18 cellular contexts compared by ENCODE assay signal in the genomic region with DNA sequence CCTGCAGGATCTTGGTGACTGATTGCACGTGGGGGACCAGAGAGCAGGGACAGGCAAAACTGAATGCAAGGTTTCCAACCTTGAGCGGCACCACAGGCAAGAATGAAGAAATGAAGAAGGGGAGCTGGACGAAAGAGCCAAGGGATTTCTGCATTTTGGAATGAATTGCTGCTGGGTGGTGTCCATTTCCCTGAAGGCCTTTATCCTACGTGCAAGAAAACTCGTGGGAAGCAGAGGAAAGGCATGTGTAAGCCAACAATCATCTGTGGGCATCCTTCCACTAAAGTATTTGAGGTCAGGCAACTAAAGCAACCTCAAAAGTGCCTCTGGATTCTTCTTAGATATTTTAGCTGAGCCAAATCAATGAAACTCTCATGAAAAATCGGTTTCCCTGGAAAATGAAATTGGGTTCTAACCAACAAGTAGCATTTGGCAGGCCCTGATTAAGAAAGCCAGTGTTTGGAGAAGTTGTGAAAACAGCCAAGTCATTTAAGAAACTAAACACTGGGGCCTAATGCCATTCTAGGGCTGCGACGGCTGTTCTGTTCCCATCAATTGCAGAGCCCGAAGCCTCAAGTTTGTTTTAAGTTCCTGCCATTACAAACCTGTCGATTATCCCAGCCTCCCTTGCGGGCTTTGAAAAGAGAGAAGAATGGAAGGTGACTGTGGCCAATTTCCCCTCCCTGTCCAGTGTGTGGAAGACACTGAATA. TPM values are rescaled to one million over a fixed set of nuclear protein-coding genes. Genes with fewer than 3 reads are reported as not detected.
DNase-seq lines count a peak whose midpoint lies in the region; ATAC-seq and TF ChIP-seq lines count a peak whose summit lies in the region.
"Had no signal": no experiment of that assay in that cellular context is flagged by ENCODE, and none has a peak within 500 bp of the region (broad histone marks: within the 10 kb centered on the region; RNA-seq: fewer than 3 reads in every experiment).

No MANE protein-coding gene starts in this region.

- no peak overlapping the region for H2AK9ac ChIP-seq in IMR-90 (replicated peaks; ENCODE audit: low read depth, low read length, poor library complexity)

- no peaks in the 10 kb centered on the region for H3K36me3 ChIP-seq in IMR-90 (ENCODE audit: control insufficient read depth, insufficient read depth, low read length)
- H3K36me3 ChIP-seq: cardiac muscle cell, neutrophil, thyroid gland had no signal

- H2BK15ac ChIP-seq in IMR-90 (ENCODE audit: low read depth, low read length), result peak overlapping the region; percentile 71; the same call in 2 of the 3 replicates

- no peak overlapping the region for H3K56ac ChIP-seq in IMR-90 (ENCODE audit: extremely low read depth, insufficient read depth, low read length)

- H3K27me3 Mint-ChIP-seq in osteocyte (ENCODE audit: unreplicated experiment), result no peaks in the 10 kb centered on the region

- peak overlapping the region; percentile 11; the same call in 1 of the 2 replicates for H3K4me2 ChIP-seq in IMR-90 (ENCODE audit: low read depth, low read length)

- intact Hi-C loops in IMR-90 (cut with micrococcal nuclease), result no loop called here

- H3K4me1 ChIP-seq in IMR-90 (ENCODE audit: control insufficient read depth, insufficient read depth, low read length), result peaks cover 38% of the 10 kb centered on the region

- peak overlapping the region; percentile 34 to 44; a peak in 2 of 4 replicates for H4K8ac ChIP-seq in IMR-90 (ENCODE audit: low read depth in 2 of 2, low read length in 2 of 2)

- no peak overlapping the region for H3K9ac ChIP-seq in IMR-90 (ENCODE audit: low read depth, low read length)

- H3K4me1 Mint-ChIP-seq in osteocyte (ENCODE audit: unreplicated experiment), result peaks cover 87% of the 10 kb centered on the region

- BruUV-seq in IMR-90 (replicated peaks; lab: Mats Ljungman, UMichigan), result no TSS peak

- WGBS in IMR-90 (ENCODE audit: extremely low coverage in 2 of 2, insufficient read length in 1 of 2), 2 experiments, result 92% methylated on average over 2 of the region's 11 CpGs; no CpG with 5 or more reads in 1 of the 2 experiments

- peak overlapping the region; percentile 75 for H3K4ac ChIP-seq in IMR-90 (ENCODE audit: low read depth, low read length)

- H2AFZ ChIP-seq in IMR-90 (replicated peaks; ENCODE audit: low read length, poor library complexity), result peak overlapping the region; percentile 4

- no peaks in the 10 kb centered on the region for H3K9me3 ChIP-seq in IMR-90 (ENCODE audit: control insufficient read depth, insufficient read depth, low read length)
- H3K9me3 ChIP-seq: neutrophil, thyroid gland had no signal

- H4K5ac ChIP-seq in IMR-90 (ENCODE audit: low read depth, low read length), result peak overlapping the region; percentile 80

- POLR2A ChIA-PET in IMR-90 (lab: Charles Lee; ENCODE audit: unreplicated experiment), result no interaction called here

- H2BK5ac ChIP-seq in IMR-90 (ENCODE audit: low read depth, low read length, poor library complexity, severe bottlenecking), result peak overlapping the region; percentile 52

- peak overlapping the region; percentile 66 for H3K14ac ChIP-seq in IMR-90 (replicated peaks; ENCODE audit: low read depth, low read length)

- peak overlapping the region; percentile 17; the same call in 1 of the 2 replicates for H3K27ac ChIP-seq in IMR-90 (ENCODE audit: insufficient read depth, low read length)
- H3K27ac ChIP-seq: cardiac muscle cell, HL-60, neutrophil, thyroid gland had no signal

- no peaks in the 10 kb centered on the region for H3K27me3 ChIP-seq in IMR-90 (ENCODE audit: control insufficient read depth, insufficient read depth, low read length)
- H3K27me3 ChIP-seq: thyroid gland had no signal

- peak overlapping the region; percentile 79 for H2BK120ac ChIP-seq in IMR-90 (ENCODE audit: low read depth, low read length)

- TF ChIP-seq RAD21 in IMR-90 (IDR thresholded peaks at IDR 0.05; ENCODE audit: low read length), result no peak

- H3K4me3 Mint-ChIP-seq in osteocyte (ENCODE audit: unreplicated experiment), result no peak overlapping the region

- TF ChIP-seq POLR2A in IMR-90 (IDR thresholded peaks at IDR 0.05; ENCODE audit: low read depth, low read length), result no peak

- peak overlapping the region; percentile 82 for H3K18ac ChIP-seq in IMR-90 (ENCODE audit: low read depth, low read length)

- H3K36me3 Mint-ChIP-seq in osteocyte (ENCODE audit: unreplicated experiment), result peaks cover 3% of the 10 kb centered on the region

- peaks cover 21% of the 10 kb centered on the region for H3K9me1 ChIP-seq in IMR-90 (ENCODE audit: insufficient read depth, low read length)

- in situ Hi-C loops in IMR-90 (cut with MboI; ENCODE audit: low sequenced_read_pairs), result no loop called here

- TF ChIP-seq CTCF in IMR-90 (conservative IDR thresholded peaks at IDR 0.05; ENCODE audit: low read depth, low read length) (no peak), choroid plexus epithelial cell (conservative IDR thresholded peaks at IDR 0.05; ENCODE audit: low read depth, low read length) (no peak), osteocyte (IDR thresholded peaks at IDR 0.05) (no peak)

- peak overlapping the region; percentile 78 for H4K91ac ChIP-seq in IMR-90 (ENCODE audit: insufficient read depth, low read depth, low read length)

- H3K9me3 Mint-ChIP-seq in osteocyte (ENCODE audit: unreplicated experiment), result no peaks in the 10 kb centered on the region

- H2AK5ac ChIP-seq in IMR-90 (ENCODE audit: low read depth, low read length), result peak overlapping the region; percentile 93

- peak overlapping the region; percentile 94 for H3K27ac Mint-ChIP-seq in osteocyte (ENCODE audit: unreplicated experiment)

- H3K23ac ChIP-seq in IMR-90 (ENCODE audit: low read depth, low read length), result peak overlapping the region; percentile 37

- CTCF ChIA-PET in IMR-90 (lab: Yijun Ruan, JAX), result no interaction called here

- peaks cover 2% of the 10 kb centered on the region; the same call in 1 of the 2 replicates for H4K20me1 ChIP-seq in IMR-90 (ENCODE audit: insufficient read depth, low read length)

- H3K4me3 ChIP-seq in IMR-90 (ENCODE audit: insufficient read depth, low read depth, low read length) (no peak overlapping the region), choroid plexus epithelial cell (ENCODE audit: low read depth, low read length) (no peak overlapping the region)
- H3K4me3 ChIP-seq: cardiac muscle cell, lung, thyroid gland had no signal

- DNase-seq in AG08395 (ENCODE audit: low spot score), result peak; percentile 77
- peak; percentile 82 for DNase-seq in IMR-90
- DNase-seq in choroid plexus epithelial cell (ENCODE audit: low read depth), result peak; percentile 52
- no peak for DNase-seq in osteocyte (ENCODE audit: extremely low spot score, unreplicated experiment)
- DNase-seq in dermis blood vessel endothelial cell, result no peak
- no peak for DNase-seq in NCI-H510A (lab: John Stamatoyannopoulos, UW)
- no peak for DNase-seq in stimulated activated CD8-positive, alpha-beta memory T cell treated with anti-CD3 and anti-CD28 coated beads, Interleukin-4, amount 100 ng/mL, for 48 hours
- DNase-seq: activated effector memory CD4-positive, alpha-beta T cell treated with anti-CD3 and anti-CD28 coated beads, Interleukin-2, amount 50 U/mL, for 16 hours; Kasumi-1; NCI-H2081; NK-92 treated with Interleukin-12 subunit alpha and Interleukin-12 subunit beta, amount 100 ng/mL, for 24 hours; stimulated activated CD4-positive, alpha-beta T cell treated with anti-CD3 and anti-CD28 coated beads, Interleukin-15, amount 100 ng/mL, for 24 hours; thyroid gland had no signal

- ATAC-seq in IMR-90 (ENCODE audit: low read depth) (no peak), GM21619 (IDR thresholded peaks at IDR 0.05; ENCODE audit: unreplicated experiment) (no peak)

- dilution Hi-C loops in IMR-90 (cut with HindIII; ENCODE audit: low sequenced_read_pairs, unreplicated experiment), result no loop called here

- peaks cover 3 to 14% of the 10 kb centered on the region in 2 experiments; a peak in 3 of 4 replicates for H3K79me1 ChIP-seq in IMR-90 (ENCODE audit: low read depth in 1 of 2, low read length in 2 of 2)

- peak overlapping the region; percentile 63; the same call in 1 of the 2 replicates for H2BK20ac ChIP-seq in IMR-90 (ENCODE audit: low read depth, low read length)

TF ChIP-seq in IMR-90, 13 proteins besides CTCF, POLR2A, EP300 and RAD21 (continues in another document):
- TF ChIP-seq CHD1 (IDR thresholded peaks at IDR 0.05; ENCODE audit: low read depth, low read length) (no peak), MXI1 (IDR thresholded peaks at IDR 0.05; ENCODE audit: borderline replicate concordance, low read depth, low read length) (no peak), NFE2L2 (IDR thresholded peaks at IDR 0.05; ENCODE audit: low read depth, low read length) (no peak), SMC3 (IDR thresholded peaks at IDR 0.05; ENCODE audit: low read depth, low read length) (no peak), RFX5 (IDR thresholded peaks at IDR 0.05; ENCODE audit: low read depth, low read length) (no peak), MAZ (IDR thresholded peaks at IDR 0.05; ENCODE audit: borderline replicate concordance, low read depth, low read length) (no peak), MAFK (IDR thresholded peaks at IDR 0.05; ENCODE audit: low read depth, low read length) (no peak), CEBPB (IDR thresholded peaks at IDR 0.05; ENCODE audit: low read depth, low read length) (no peak), ELK1 (IDR thresholded peaks at IDR 0.05; ENCODE audit: borderline replicate concordance, low read depth, low read length) (no peak), BHLHE40 (IDR thresholded peaks at IDR 0.05; ENCODE audit: low read depth, low read length) (no peak)
- TF ChIP-seq, protein P1, sequence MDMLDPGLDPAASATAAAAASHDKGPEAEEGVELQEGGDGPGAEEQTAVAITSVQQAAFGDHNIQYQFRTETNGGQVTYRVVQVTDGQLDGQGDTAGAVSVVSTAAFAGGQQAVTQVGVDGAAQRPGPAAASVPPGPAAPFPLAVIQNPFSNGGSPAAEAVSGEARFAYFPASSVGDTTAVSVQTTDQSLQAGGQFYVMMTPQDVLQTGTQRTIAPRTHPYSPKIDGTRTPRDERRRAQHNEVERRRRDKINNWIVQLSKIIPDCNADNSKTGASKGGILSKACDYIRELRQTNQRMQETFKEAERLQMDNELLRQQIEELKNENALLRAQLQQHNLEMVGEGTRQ (IDR thresholded peaks at IDR 0.05; ENCODE audit: low read depth, low read length), result no peak

RNA-seq across cellular contexts. Expression of gene TGFBI, which starts 4.7 kb away (rescaled TPM):
- total RNA-seq in IMR-90 (2012; rRNA removed), result 483 and 618 TPM in 2 replicates
- polyA plus RNA-seq in IMR-90 (2012; rRNA removed), result 1,362 and 1,551 TPM in 2 replicates
- 790 and 1,298 TPM in 2 replicates for polyA plus RNA-seq in IMR-90 (2012; cell fraction: cytosol; rRNA removed)
- 1,060 and 1,205 TPM in 2 replicates for polyA plus RNA-seq in IMR-90 (2012; cell fraction: nucleus; rRNA removed; ENCODE audit: low replicate concordance)
- 267 and 343 TPM in 2 replicates for total RNA-seq in osteocyte
- 3.9 and 9.5 TPM in 2 replicates for total RNA-seq in dermis blood vessel endothelial cell

Comparison
In these comparisons a context has a peak if more than half of its experiments do, and no peak if none do; other contexts are left out.
1. DNase-seq: peak in AG08395 (single experiment), IMR-90 (single experiment) and choroid plexus epithelial cell (single experiment); none in osteocyte (single experiment), dermis blood vessel endothelial cell (single experiment), NCI-H510A (single experiment) and stimulated activated CD8-positive, alpha-beta memory T cell treated with anti-CD3 and anti-CD28 coated beads, Interleukin-4, amount 100 ng/mL, for 48 hours (single experiment).
2. RNA of gene TGFBI, which starts 4.7 kb away (total RNA-seq): 483 to 618 TPM in IMR-90 and 267 to 343 TPM in osteocyte; 3.9 to 9.5 TPM in dermis blood vessel endothelial cell; every median in the first group is over 10 times any median in the second.